ENCODE assay signal across 12 cellular contexts in genomic region chr7:105245398-105246099, GRCh38.
A peak's percentile ranks its signal among the peaks of the same experiment; 100 is the strongest.
DNase-seq lines count a peak whose midpoint lies in the region; ATAC-seq lines count a peak whose summit lies in the region.
"Had no signal": no experiment of that assay in that cellular context is flagged by ENCODE, and none has a peak within 500 bp of the region (broad histone marks: within the 10 kb centered on the region; RNA-seq: fewer than 3 reads in every experiment).

No MANE protein-coding gene starts in this region.

- peak; percentile 45 for DNase-seq in DMS 273 (lab: John Stamatoyannopoulos, UW; ENCODE audit: unreplicated experiment)
- no peak for DNase-seq in DMS 273 treated with DMSO at 0.1 percent for 48 hours (lab: John Stamatoyannopoulos, UW)
- peak; percentile 22 for DNase-seq in NCI-H774 (lab: John Stamatoyannopoulos, UW)
- no peak for DNase-seq in left cardiac atrium
- no peak for DNase-seq in substantia nigra (lab: John Stamatoyannopoulos, UW)
- no peak for DNase-seq in stimulated activated CD4-positive, alpha-beta T cell treated with anti-CD3 and anti-CD28 coated beads, Interleukin-1b, Interleukin-23, amount 100 ng/mL, for 48 hours
- no peak for DNase-seq in naive thymus-derived CD8-positive, alpha-beta T cell
- DNase-seq: NCI-H446 treated with DMSO at 0.1 percent for 48 hours, sigmoid colon had no signal

- H3K36me3 Mint-ChIP-seq in naive thymus-derived CD8-positive, alpha-beta T cell, result peaks cover 0 to 10% (median 9%) of the 10 kb centered on the region in 3 donors

- no peaks in the 10 kb centered on the region for H3K9me3 Mint-ChIP-seq in naive thymus-derived CD8-positive, alpha-beta T cell
- H3K9me3 Mint-ChIP-seq: T-helper 1 cell treated with Interleukin-12 subunit alpha and Interleukin-12 subunit beta and Interleukin-4 antibody, amounts not matched to agents 30 μg/mL and 1 μg/mL, for 36 hours had no signal

- intact Hi-C loops in left cardiac atrium (cut with DNase I), result no loop called here

- POLR2A ChIA-PET in naive thymus-derived CD8-positive, alpha-beta T cell (lab: Charles Lee), result no interaction called here

- H3K27ac ChIP-seq in substantia nigra (ENCODE audit: low read depth, low read length, poor library complexity, severe bottlenecking), result peak overlapping the region; percentile 11
- H3K27ac ChIP-seq: 22Rv1, sigmoid colon had no signal

- H3K4me3 Mint-ChIP-seq in naive thymus-derived CD8-positive, alpha-beta T cell, result no peak overlapping the region
- H3K4me3 Mint-ChIP-seq: T-helper 1 cell treated with Interleukin-12 subunit alpha and Interleukin-12 subunit beta and Interleukin-4 antibody, amounts not matched to agents 30 μg/mL and 1 μg/mL, for 36 hours had no signal

- H3K4me1 Mint-ChIP-seq in naive thymus-derived CD8-positive, alpha-beta T cell, result peaks cover 18 to 34% (median 27%) of the 10 kb centered on the region in 4 donors

- no peak overlapping the region for H3K27ac Mint-ChIP-seq in naive thymus-derived CD8-positive, alpha-beta T cell
- H3K27ac Mint-ChIP-seq: T-helper 1 cell treated with Interleukin-12 subunit alpha and Interleukin-12 subunit beta and Interleukin-4 antibody, amounts not matched to agents 30 μg/mL and 1 μg/mL, for 36 hours had no signal

- ATAC-seq in left cardiac atrium (peak; percentile 41 to 64), HG02852 (IDR thresholded peaks at IDR 0.05; ENCODE audit: unreplicated experiment) (no peak)
- ATAC-seq in naive thymus-derived CD8-positive, alpha-beta T cell, result no peak

- H3K27me3 Mint-ChIP-seq in naive thymus-derived CD8-positive, alpha-beta T cell, result no peaks in the 10 kb centered on the region

Comparison
In these comparisons a context has a peak if more than half of its experiments do, and no peak if none do; other contexts are left out.
1. DNase-seq: peak in DMS 273 (single experiment) and NCI-H774 (single experiment); none in DMS 273 treated with DMSO at 0.1 percent for 48 hours (single experiment), left cardiac atrium (single experiment), substantia nigra (0 of 49), stimulated activated CD4-positive, alpha-beta T cell treated with anti-CD3 and anti-CD28 coated beads, Interleukin-1b, Interleukin-23, amount 100 ng/mL, for 48 hours (single experiment) and naive thymus-derived CD8-positive, alpha-beta T cell (0 of 10).
2. ATAC-seq: peak in left cardiac atrium (2 of 2); none in HG02852 (single experiment) and naive thymus-derived CD8-positive, alpha-beta T cell (0 of 2).